24 cellular contexts compared by ENCODE assay signal in the genomic region with DNA sequence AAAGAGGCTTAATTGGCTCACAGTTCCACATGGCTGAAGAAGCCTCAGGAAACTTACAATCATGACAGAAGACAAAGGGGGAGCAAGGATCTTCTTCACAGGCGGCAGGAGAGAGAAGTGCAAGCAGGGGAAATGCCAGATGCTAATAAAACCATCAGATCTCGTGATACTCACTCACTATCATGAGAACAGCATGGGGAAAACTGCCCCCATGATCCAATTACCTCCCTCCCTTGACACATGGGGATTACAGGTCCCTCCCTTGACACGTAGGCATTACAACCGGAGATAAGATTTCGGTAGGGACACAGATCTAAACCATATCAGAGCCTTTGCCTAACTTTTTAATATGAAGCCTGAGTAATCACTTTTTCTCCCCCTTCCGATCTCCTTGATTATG. TPM values are rescaled to one million over a fixed set of nuclear protein-coding genes. Genes with fewer than 3 reads are reported as not detected.
"Had no signal": no experiment of that assay in that cellular context is flagged by ENCODE, and none has a peak within 500 bp of the region (broad histone marks: within the 10 kb centered on the region; RNA-seq: fewer than 3 reads in every experiment).

No MANE protein-coding gene starts in this region.

- H3K27ac ChIP-seq: lower lobe of right lung, ovary, psoas muscle, sigmoid colon, thoracic aorta, tibial nerve, upper lobe of left lung had no signal

- ATAC-seq: effector memory CD8-positive, alpha-beta T cell; left colon; left ventricle myocardium superior; lower lobe of right lung; natural killer cell; psoas muscle; right cardiac atrium; stimulated activated naive B cell treated with anti-CD40 and anti-IgM and Interleukin-4, amounts not matched to agents 10 μg/mL and 1 μg/mL and 100 μg/mL, for 72 hours had no signal

- H3K27me3 ChIP-seq: ovary, sigmoid colon, tibial nerve, upper lobe of left lung had no signal

- H3K9me3 ChIP-seq: lower lobe of right lung, ovary, psoas muscle, sigmoid colon, thoracic aorta, upper lobe of left lung had no signal

- H3K36me3 Mint-ChIP-seq: immature natural killer cell; natural killer cell; stimulated activated naive B cell treated with anti-CD40 and anti-IgM and Interleukin-4, amounts not matched to agents 10 μg/mL and 1 μg/mL and 100 μg/mL, for 72 hours had no signal

- H3K4me3 ChIP-seq: lower lobe of right lung, ovary, psoas muscle, sigmoid colon, thoracic aorta, tibial nerve, upper lobe of left lung had no signal

- H3K4me3 Mint-ChIP-seq: effector memory CD8-positive, alpha-beta T cell; immature natural killer cell; natural killer cell; neural crest cell; stimulated activated naive B cell treated with anti-CD40 and anti-IgM and Interleukin-4, amounts not matched to agents 10 μg/mL and 1 μg/mL and 100 μg/mL, for 72 hours; stimulated activated naive CD8-positive, alpha-beta T cell treated with anti-CD3 and anti-CD28 coated beads, Interleukin-15, Interleukin-2, amounts not matched to agents 100 ng/mL and 50 ng/mL, for 24 hours had no signal

- H3K4me1 ChIP-seq: lower lobe of right lung, psoas muscle, sigmoid colon, tibial nerve, upper lobe of left lung had no signal

- DNase-seq: cortex of kidney; effector memory CD8-positive, alpha-beta T cell; hypothalamus; immature natural killer cell; islet precursor cell; kidney glomerular epithelial cell; left colon; left ventricle myocardium superior; lower lobe of right lung; natural killer cell; nucleus accumbens; ovary; posterior cingulate gyrus; psoas muscle; right cardiac atrium; sigmoid colon; stimulated activated CD4-positive, alpha-beta T cell treated with anti-CD3 and anti-CD28 coated beads, Interleukin-2, amount 100 ng/mL, for 24 hours; stimulated activated CD4-positive, alpha-beta T cell treated with anti-CD3 and anti-CD28 coated beads, Interleukin-4, amount 100 ng/mL, for 4 hours; stimulated activated naive B cell treated with anti-CD40 and anti-IgM and Interleukin-4, amounts not matched to agents 10 μg/mL and 1 μg/mL and 100 μg/mL, for 72 hours; upper lobe of left lung had no signal

- H3K36me3 ChIP-seq: lower lobe of right lung, ovary, sigmoid colon, thoracic aorta, tibial nerve, upper lobe of left lung had no signal

- H3K27me3 Mint-ChIP-seq: effector memory CD8-positive, alpha-beta T cell; stimulated activated naive CD8-positive, alpha-beta T cell treated with anti-CD3 and anti-CD28 coated beads, Interleukin-15, Interleukin-2, amounts not matched to agents 100 ng/mL and 50 ng/mL, for 24 hours had no signal

- H3K27ac Mint-ChIP-seq: effector memory CD8-positive, alpha-beta T cell; immature natural killer cell; natural killer cell; stimulated activated naive B cell treated with anti-CD40 and anti-IgM and Interleukin-4, amounts not matched to agents 10 μg/mL and 1 μg/mL and 100 μg/mL, for 72 hours; stimulated activated naive CD8-positive, alpha-beta T cell treated with anti-CD3 and anti-CD28 coated beads, Interleukin-15, Interleukin-2, amounts not matched to agents 100 ng/mL and 50 ng/mL, for 24 hours had no signal

- H3K4me1 Mint-ChIP-seq: immature natural killer cell; natural killer cell; neural crest cell; stimulated activated naive B cell treated with anti-CD40 and anti-IgM and Interleukin-4, amounts not matched to agents 10 μg/mL and 1 μg/mL and 100 μg/mL, for 72 hours had no signal

RNA-seq across cellular contexts. Expression of a gene that starts 43.7 kb away (rescaled TPM):
- polyA plus RNA-seq: immature natural killer cell had no signal
